In genomic region chr1:202117898-202118371, GRCh38 we compare ENCODE assay signal across 1 cellular context.
TF ChIP-seq lines count a peak whose summit lies in the region.

No MANE protein-coding gene starts in this region.

TF ChIP-seq in K562, 482 proteins besides CTCF, POLR2A, EP300 and RAD21 (continued from another document and continues in another):
- TF ChIP-seq GTF2B (IDR thresholded peaks at IDR 0.05; ENCODE audit: extremely low read depth, insufficient read length): no peak
- TF ChIP-seq TEAD4 (IDR thresholded peaks at IDR 0.05; ENCODE audit: low read length): peak; percentile 94
- TF ChIP-seq TEAD4 (CRISPR knock-in tag; IDR thresholded peaks at IDR 0.05; ENCODE audit: borderline replicate concordance): no peak
- TF ChIP-seq TARDBP (IDR thresholded peaks at IDR 0.05): peak; percentile 80; the same call in 1 of the 2 replicates
- TF ChIP-seq TAL1 (IDR thresholded peaks at IDR 0.05): peak; percentile 94
- peak; percentile 54 for TF ChIP-seq TBP (optimal IDR thresholded peaks at IDR 0.05; ENCODE audit: low read depth, low read length)
- no peak for TF ChIP-seq RUNX1 (IDR thresholded peaks at IDR 0.05; ENCODE audit: low read depth)
- peak in 1 of 2 experiments; percentile 62; a peak in 3 of 4 replicates for TF ChIP-seq MAZ (CRISPR knock-in tag; conservative IDR thresholded peaks at IDR 0.05 in 1 of 2, IDR thresholded peaks at IDR 0.05 in 1 of 2)
- peak; percentile 34 to 38; a peak in 2 of 4 replicates for TF ChIP-seq NRF1 (conservative IDR thresholded peaks at IDR 0.05 in 1 of 2, IDR thresholded peaks at IDR 0.05 in 1 of 2)
- TF ChIP-seq ZNF589 (CRISPR knock-in tag; IDR thresholded peaks at IDR 0.05; ENCODE audit: low read depth): 0 out of 2 replicates have a peak, but pooled peaks have one; percentile 53
- TF ChIP-seq SETDB1 (IDR thresholded peaks at IDR 0.05; ENCODE audit: low read length): no peak
- no peak for TF ChIP-seq ZNF551 (CRISPR knock-in tag; IDR thresholded peaks at IDR 0.05)
- TF ChIP-seq CREM (IDR thresholded peaks at IDR 0.05; ENCODE audit: low read depth): peak; percentile 61
- TF ChIP-seq CC2D1A (IDR thresholded peaks at IDR 0.05): peak; percentile 62; the same call in 1 of the 2 replicates
- peak; percentile 69 for TF ChIP-seq ESRRA (IDR thresholded peaks at IDR 0.05; ENCODE audit: borderline replicate concordance, low read depth)
- peak; percentile 89 for TF ChIP-seq SMARCA4 (IDR thresholded peaks at IDR 0.05)
- TF ChIP-seq BHLHE40 (IDR thresholded peaks at IDR 0.05; ENCODE audit: low read length): 0 out of 2 replicates have a peak, but pooled peaks have one; percentile 52
- peak; percentile 78 for TF ChIP-seq GATA2 (CRISPR knock-in tag; IDR thresholded peaks at IDR 0.05)
- no peak for TF ChIP-seq ZNF655 (CRISPR knock-in tag; IDR thresholded peaks at IDR 0.05)
- TF ChIP-seq ZMIZ1 (IDR thresholded peaks at IDR 0.05; ENCODE audit: low read depth in 2 of 2, low read length in 2 of 2): peak in 1 of 2 experiments; percentile 85; a peak in 2 of 4 replicates
- peak; percentile 72 for TF ChIP-seq PML (IDR thresholded peaks at IDR 0.05; ENCODE audit: low read length)
- TF ChIP-seq ZBTB11 (CRISPR knock-in tag; IDR thresholded peaks at IDR 0.05): 0 out of 6 replicates have a peak, but pooled peaks of 1 of the 3 experiments have one; percentile 14
- TF ChIP-seq CXXC5 (CRISPR knock-in tag; IDR thresholded peaks at IDR 0.05): peak; percentile 85
- TF ChIP-seq ZNF764 (CRISPR knock-in tag; IDR thresholded peaks at IDR 0.05; ENCODE audit: low read depth): no peak
- TF ChIP-seq RCOR1 (IDR thresholded peaks at IDR 0.05; ENCODE audit: borderline replicate concordance in 1 of 2, low read depth in 2 of 2, low read length in 2 of 2): peak; percentile 70 to 99
- 0 out of 2 replicates have a peak, but pooled peaks have one; percentile 51 for TF ChIP-seq HLTF (IDR thresholded peaks at IDR 0.05)
- no peak for TF ChIP-seq NR4A1 (CRISPR knock-in tag; IDR thresholded peaks at IDR 0.05)
- TF ChIP-seq NR4A1 (tag; IDR thresholded peaks at IDR 0.05): 0 out of 2 replicates have a peak, but pooled peaks have one; percentile 62
- peak; percentile 68 for TF ChIP-seq SMAD4 (CRISPR knock-in tag; conservative IDR thresholded peaks at IDR 0.05)
- TF ChIP-seq ZNF668 (CRISPR knock-in tag; IDR thresholded peaks at IDR 0.05): no peak
- TF ChIP-seq FOXK2 (conservative IDR thresholded peaks at IDR 0.05 in 1 of 2, IDR thresholded peaks at IDR 0.05 in 1 of 2; ENCODE audit: low read depth in 2 of 2): peak; percentile 79 to 86
- TF ChIP-seq NFIC (IDR thresholded peaks at IDR 0.05): peak; percentile 68
- peak; percentile 83 for TF ChIP-seq SMARCC2 (IDR thresholded peaks at IDR 0.05; ENCODE audit: low read depth)
- no peak for TF ChIP-seq MEIS2 (IDR thresholded peaks at IDR 0.05; ENCODE audit: partially characterized antibody)
- no peak for TF ChIP-seq ZBED1 (IDR thresholded peaks at IDR 0.05)
- TF ChIP-seq PHF20 (IDR thresholded peaks at IDR 0.05; ENCODE audit: partially characterized antibody): peak; percentile 63
- 0 out of 2 replicates have a peak, but pooled peaks have one; percentile 15 for TF ChIP-seq SMC3 (conservative IDR thresholded peaks at IDR 0.05; ENCODE audit: insufficient read depth, low read depth, low read length)
- peak; percentile 58; the same call in 1 of the 2 replicates for TF ChIP-seq NR2C1 (IDR thresholded peaks at IDR 0.05)
- peak; percentile 66; the same call in 1 of the 2 replicates for TF ChIP-seq NR2C1 (tag; IDR thresholded peaks at IDR 0.05)
- no peak for TF ChIP-seq HNRNPL (IDR thresholded peaks at IDR 0.05; ENCODE audit: low read depth, low read length)
- peak; percentile 89 for TF ChIP-seq ATF3 (IDR thresholded peaks at IDR 0.05)
- 0 out of 2 replicates have a peak, but pooled peaks have one; percentile 22 for TF ChIP-seq ATF3 (CRISPR knock-in tag; conservative IDR thresholded peaks at IDR 0.05)
- peak; percentile 30 to 68; a peak in 1 of 4 replicates for TF ChIP-seq TEAD1 (CRISPR knock-in tag; IDR thresholded peaks at IDR 0.05)
- TF ChIP-seq MECOM (CRISPR knock-in tag; IDR thresholded peaks at IDR 0.05): peak; percentile 43; the same call in 1 of the 2 replicates
- no peak for TF ChIP-seq ZNF785 (CRISPR knock-in tag; IDR thresholded peaks at IDR 0.05)
- 0 out of 2 replicates have a peak, but pooled peaks have one; percentile 20 for TF ChIP-seq NKRF (IDR thresholded peaks at IDR 0.05; ENCODE audit: borderline replicate concordance)
- TF ChIP-seq KHSRP (IDR thresholded peaks at IDR 0.05): no peak
- peak; percentile 97 for TF ChIP-seq ARID1B (IDR thresholded peaks at IDR 0.05)
- TF ChIP-seq MTA3 (IDR thresholded peaks at IDR 0.05; ENCODE audit: borderline replicate concordance): peak; percentile 86
- peak; percentile 76 for TF ChIP-seq PHB2 (IDR thresholded peaks at IDR 0.05; ENCODE audit: low read depth)
- peak; percentile 70; the same call in 1 of the 2 replicates for TF ChIP-seq MTA1 (IDR thresholded peaks at IDR 0.05; ENCODE audit: borderline replicate concordance)
- peak; percentile 85 to 90 for TF ChIP-seq TRIM24 (IDR thresholded peaks at IDR 0.05)
- peak; percentile 95 for TF ChIP-seq DPF2 (IDR thresholded peaks at IDR 0.05)
- peak; percentile 54 for TF ChIP-seq L3MBTL2 (IDR thresholded peaks at IDR 0.05)
- TF ChIP-seq BRCA1 (IDR thresholded peaks at IDR 0.05): no peak
- no peak for TF ChIP-seq BRCA1 (CRISPR knock-in tag; IDR thresholded peaks at IDR 0.05)
- no peak for TF ChIP-seq SRSF7 (optimal IDR thresholded peaks at IDR 0.05; ENCODE audit: low read depth, low read length)
- TF ChIP-seq ZNF121 (CRISPR knock-in tag; conservative IDR thresholded peaks at IDR 0.05): 0 out of 2 replicates have a peak, but pooled peaks have one; percentile 39
- TF ChIP-seq NBN (IDR thresholded peaks at IDR 0.05; ENCODE audit: low read depth): peak; percentile 64; the same call in 1 of the 2 replicates
- TF ChIP-seq TAF1 (IDR thresholded peaks at IDR 0.05; ENCODE audit: control insufficient read depth, extremely low read depth, insufficient read depth, low read length, severe bottlenecking): peak; percentile 19
- peak; percentile 24; the same call in 1 of the 2 replicates for TF ChIP-seq NFE2 (IDR thresholded peaks at IDR 0.05; ENCODE audit: low read depth)
- no peak for TF ChIP-seq ZNF431 (CRISPR knock-in tag; IDR thresholded peaks at IDR 0.05)
- TF ChIP-seq TEAD2 (tag; IDR thresholded peaks at IDR 0.05): 0 out of 2 replicates have a peak, but pooled peaks have one; percentile 27
- TF ChIP-seq SOX6 (IDR thresholded peaks at IDR 0.05): peak; percentile 93
- TF ChIP-seq TCF3 (CRISPR knock-in tag; IDR thresholded peaks at IDR 0.05): peak; percentile 96
- TF ChIP-seq CCNT2 (IDR thresholded peaks at IDR 0.05; ENCODE audit: borderline replicate concordance, extremely low read depth, insufficient read length, low read depth, low read length): peak; percentile 82
- peak in 1 of 2 experiments; percentile 82; a peak in 2 of 4 replicates for TF ChIP-seq TBL1XR1 (IDR thresholded peaks at IDR 0.05; ENCODE audit: low read length in 2 of 2)
- no peak for TF ChIP-seq MBD2 (IDR thresholded peaks at IDR 0.05; ENCODE audit: borderline replicate concordance, low read depth)
- peak; percentile 90 for TF ChIP-seq POLR2AphosphoS5 (IDR thresholded peaks at IDR 0.05; ENCODE audit: control insufficient read depth, insufficient read depth, low read depth, low read length)
- TF ChIP-seq CBX1 (IDR thresholded peaks at IDR 0.05; ENCODE audit: low read depth): peak; percentile 64; the same call in 1 of the 2 replicates
